ENCODE assay signal across 16 cellular contexts in the genomic region with DNA sequence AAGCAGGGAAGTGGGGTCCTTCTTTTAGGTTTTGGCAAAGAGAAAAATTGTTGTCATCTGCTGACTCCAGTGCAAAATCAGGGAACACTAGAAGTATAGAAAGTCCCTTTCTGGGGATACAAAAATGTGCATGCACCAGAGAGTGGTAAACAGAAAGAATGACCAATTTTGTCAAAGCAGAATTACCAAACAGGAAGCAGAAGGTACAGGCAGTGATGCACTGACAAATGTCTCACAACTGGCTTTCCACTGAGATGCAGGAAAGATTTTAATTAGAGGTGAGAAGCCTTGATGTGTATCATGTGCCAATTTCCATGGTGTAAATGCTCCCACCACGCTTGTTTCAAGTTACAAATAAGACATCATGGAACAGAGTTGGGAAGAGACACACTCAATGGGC.
"Had no signal": no experiment of that assay in that cellular context is flagged by ENCODE, and none has a peak within 500 bp of the region (broad histone marks: within the 10 kb centered on the region; RNA-seq: fewer than 3 reads in every experiment).

No MANE protein-coding gene starts in this region.

- ATAC-seq: activated naive CD8-positive, alpha-beta T cell treated with anti-CD3 and anti-CD28 coated beads, Interleukin-2, amount 50 U/mL, for 24 hours; foreskin keratinocyte; left colon; naive thymus-derived CD4-positive, alpha-beta T cell; right cardiac atrium; T-helper 17 cell; WTC11 had no signal

- DNase-seq: activated naive CD4-positive, alpha-beta T cell treated with Interleukin-2 at 50 U/mL for 16 hours; activated naive CD8-positive, alpha-beta T cell treated with anti-CD3 and anti-CD28 coated beads, Interleukin-2, amount 50 U/mL, for 24 hours; foreskin keratinocyte; head of caudate nucleus; left colon; naive thymus-derived CD4-positive, alpha-beta T cell; right cardiac atrium; small intestine; substantia nigra; T-helper 17 cell; transverse colon had no signal

- H3K9me3 ChIP-seq: neutrophil, transverse colon had no signal

- H3K27ac Mint-ChIP-seq: activated naive CD8-positive, alpha-beta T cell treated with anti-CD3 and anti-CD28 coated beads, Interleukin-2, amount 50 U/mL, for 24 hours; T-helper 17 cell; WTC11 had no signal

- H3K36me3 Mint-ChIP-seq: naive thymus-derived CD4-positive, alpha-beta T cell; WTC11 had no signal

- FAIRE-seq: astrocyte, endometrium, small intestine had no signal

- H3K9me3 Mint-ChIP-seq: activated naive CD8-positive, alpha-beta T cell treated with anti-CD3 and anti-CD28 coated beads, Interleukin-2, amount 50 U/mL, for 24 hours; naive thymus-derived CD4-positive, alpha-beta T cell had no signal

- H3K4me3 ChIP-seq: lung, transverse colon had no signal

- H3K36me3 ChIP-seq: neutrophil, transverse colon had no signal

- H3K27ac ChIP-seq: foreskin keratinocyte, neutrophil, transverse colon had no signal

- H3K4me1 ChIP-seq: foreskin keratinocyte, transverse colon had no signal

- H3K27me3 ChIP-seq: neutrophil, transverse colon had no signal

- H3K4me3 Mint-ChIP-seq: activated naive CD8-positive, alpha-beta T cell treated with anti-CD3 and anti-CD28 coated beads, Interleukin-2, amount 50 U/mL, for 24 hours; naive thymus-derived CD4-positive, alpha-beta T cell; T-helper 17 cell; WTC11 had no signal

- H3K4me1 Mint-ChIP-seq: WTC11 had no signal
